23 cellular contexts compared by ENCODE assay signal in the genomic region with DNA sequence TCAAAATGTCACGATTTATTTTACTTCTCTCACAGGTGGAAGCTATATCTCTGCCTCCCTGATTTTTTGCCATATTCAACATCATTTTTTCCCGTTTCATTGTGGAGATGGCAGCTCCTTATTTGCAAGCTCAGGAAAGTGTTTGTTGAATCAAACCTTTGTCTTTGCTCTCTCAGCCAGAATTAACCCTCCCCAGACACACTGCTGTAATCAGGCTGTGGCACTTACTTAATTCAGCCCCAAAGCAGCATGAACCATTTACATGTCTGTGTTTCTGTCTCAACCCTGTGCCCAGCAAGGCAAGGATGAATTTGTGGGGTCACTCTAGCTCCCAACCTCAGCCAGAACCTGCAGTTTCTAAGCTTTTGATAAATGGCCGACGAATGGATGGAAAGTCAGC.
A peak's percentile ranks its signal among the peaks of the same experiment; 100 is the strongest.
DNase-seq lines count a peak whose midpoint lies in the region; ATAC-seq and TF ChIP-seq lines count a peak whose summit lies in the region.
"Had no signal": no experiment of that assay in that cellular context is flagged by ENCODE, and none has a peak within 500 bp of the region (broad histone marks: within the 10 kb centered on the region; RNA-seq: fewer than 3 reads in every experiment).

No MANE protein-coding gene starts in this region.

- H3K9ac ChIP-seq in endodermal cell (ENCODE audit: extremely low read depth, low read length, poor library complexity, severe bottlenecking): no peak overlapping the region
- H3K9ac ChIP-seq: BLaER1 had no signal

- no peaks in the 10 kb centered on the region for H3K36me3 ChIP-seq in endodermal cell (ENCODE audit: control insufficient read depth, insufficient read depth, low read length)
- no peaks in the 10 kb centered on the region for H3K36me3 ChIP-seq in lower lobe of right lung
- H3K36me3 ChIP-seq: BE2C, BLaER1 had no signal

- H3K9me3 ChIP-seq in endodermal cell (ENCODE audit: control insufficient read depth, low read length) (no peaks in the 10 kb centered on the region), lower lobe of right lung (peaks cover 2% of the 10 kb centered on the region)
- H3K9me3 ChIP-seq: BE2C had no signal

- DNase-seq in endodermal cell (peak; percentile 3), mesenteric fat pad (ENCODE audit: low spot score) (peak; percentile 18), osteocyte (ENCODE audit: extremely low spot score, unreplicated experiment) (peak; percentile 30), NCI-H2029 treated with DMSO at 0.1 percent for 48 hours (lab: John Stamatoyannopoulos, UW) (no peak), lower lobe of right lung (no peak), EL (no peak)
- DNase-seq: 8988T; ACHN; BE2C; C1 segment of cervical spinal cord; CD4-positive, alpha-beta memory T cell; CD4-positive, CD25-positive, alpha-beta regulatory T cell; CD8-positive, alpha-beta memory T cell; COR-L47; DMS 273 treated with DMSO at 0.1 percent for 48 hours; DMS153; DMS53; DMS79; DND-41; GF-D8 had no signal

- 85 to 88% methylated on average over 4 of the region's 4 CpGs for WGBS in endodermal cell (ENCODE audit: insufficient coverage in 1 of 2, insufficient read length in 1 of 2), 2 experiments

- H3K4me1 Mint-ChIP-seq in endodermal cell (no peaks in the 10 kb centered on the region), osteocyte (ENCODE audit: unreplicated experiment) (no peaks in the 10 kb centered on the region)
- H3K4me1 Mint-ChIP-seq: CD14-positive monocyte; CD4-positive, alpha-beta memory T cell; CD4-positive, CD25-positive, alpha-beta regulatory T cell; CD8-positive, alpha-beta memory T cell had no signal

- no peak overlapping the region for H3K27ac ChIP-seq in endodermal cell (ENCODE audit: low read depth, low read length)
- H3K27ac ChIP-seq in lower lobe of right lung: no peak overlapping the region
- H3K27ac ChIP-seq: BLaER1 had no signal

- H3K36me3 Mint-ChIP-seq in endodermal cell (ENCODE audit: low read depth) (peaks cover 2% of the 10 kb centered on the region), osteocyte (ENCODE audit: unreplicated experiment) (no peaks in the 10 kb centered on the region)
- H3K36me3 Mint-ChIP-seq: CD14-positive monocyte; CD4-positive, CD25-positive, alpha-beta regulatory T cell; CD8-positive, alpha-beta memory T cell had no signal

- H3K27ac Mint-ChIP-seq in endodermal cell: no peak overlapping the region
- H3K27ac Mint-ChIP-seq in osteocyte (ENCODE audit: unreplicated experiment): no peak overlapping the region
- H3K27ac Mint-ChIP-seq: CD4-positive, alpha-beta memory T cell; CD4-positive, CD25-positive, alpha-beta regulatory T cell; CD8-positive, alpha-beta memory T cell had no signal

- H3K4me1 ChIP-seq in endodermal cell (ENCODE audit: control insufficient read depth, insufficient read depth, low read length) (no peaks in the 10 kb centered on the region), lower lobe of right lung (no peaks in the 10 kb centered on the region)
- H3K4me1 ChIP-seq: BE2C had no signal

- TF ChIP-seq CTCF in endodermal cell (conservative IDR thresholded peaks at IDR 0.05) (no peak), osteocyte (IDR thresholded peaks at IDR 0.05) (no peak), lower lobe of right lung (IDR thresholded peaks at IDR 0.05) (no peak)

- H3K27me3 Mint-ChIP-seq in endodermal cell (ENCODE audit: insufficient read depth): peaks cover 9% of the 10 kb centered on the region
- no peaks in the 10 kb centered on the region for H3K27me3 Mint-ChIP-seq in osteocyte (ENCODE audit: unreplicated experiment)
- H3K27me3 Mint-ChIP-seq: CD4-positive, alpha-beta memory T cell; CD4-positive, CD25-positive, alpha-beta regulatory T cell had no signal

- H3K4me3 ChIP-seq in endodermal cell (ENCODE audit: low read length): no peak overlapping the region
- H3K4me3 ChIP-seq in lower lobe of right lung: no peak overlapping the region
- H3K4me3 ChIP-seq: BLaER1 had no signal

- ATAC-seq in GM18517 (IDR thresholded peaks at IDR 0.05; ENCODE audit: unreplicated experiment): no peak
- ATAC-seq in lower lobe of right lung: no peak

- H3K27me3 ChIP-seq in endodermal cell (ENCODE audit: control insufficient read depth, insufficient read depth, low read length, poor library complexity, severe bottlenecking) (no peaks in the 10 kb centered on the region), lower lobe of right lung (ENCODE audit: low read depth) (no peaks in the 10 kb centered on the region)
- H3K27me3 ChIP-seq: BE2C, BLaER1 had no signal

- intact Hi-C loops in lower lobe of right lung (cut with DNase I): no loop called here

- no peak overlapping the region for H3K4me3 Mint-ChIP-seq in endodermal cell
- H3K4me3 Mint-ChIP-seq in osteocyte (ENCODE audit: unreplicated experiment): no peak overlapping the region
- H3K4me3 Mint-ChIP-seq: CD14-positive monocyte; CD4-positive, alpha-beta memory T cell; CD4-positive, CD25-positive, alpha-beta regulatory T cell; CD8-positive, alpha-beta memory T cell had no signal

- H3K9me3 Mint-ChIP-seq in endodermal cell: peaks cover 16% of the 10 kb centered on the region
- peaks cover 62% of the 10 kb centered on the region for H3K9me3 Mint-ChIP-seq in osteocyte (ENCODE audit: unreplicated experiment)

Comparison
In these comparisons a context has a peak if more than half of its experiments do, and no peak if none do; other contexts are left out.
1. DNase-seq: peak in endodermal cell (single experiment), mesenteric fat pad (single experiment) and osteocyte (single experiment); none in NCI-H2029 treated with DMSO at 0.1 percent for 48 hours (single experiment), lower lobe of right lung (single experiment) and EL (single experiment).